Comparison of ENCODE assay signal across 16 cellular contexts in the genomic region with DNA sequence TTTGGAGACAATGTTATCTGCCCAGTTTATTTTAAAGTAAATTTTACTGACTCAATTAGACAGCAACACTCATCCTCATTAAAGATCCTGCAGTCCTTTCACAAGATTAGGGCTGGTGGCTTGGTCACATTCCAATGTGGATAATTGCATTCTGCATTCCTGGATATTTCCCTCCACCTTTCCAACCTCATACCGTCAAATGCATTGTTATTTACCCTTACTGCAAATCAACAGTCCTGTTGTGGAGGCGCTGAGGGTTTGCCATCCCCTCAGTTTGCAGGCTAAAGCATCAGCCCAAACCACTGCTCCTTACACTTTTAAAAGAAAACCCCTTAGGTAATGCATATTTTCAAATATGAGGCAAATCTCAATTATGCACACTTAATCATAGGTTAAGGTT. TPM values are rescaled to one million over a fixed set of nuclear protein-coding genes. Genes with fewer than 3 reads are reported as not detected.
A peak's percentile ranks its signal among the peaks of the same experiment; 100 is the strongest.
DNase-seq lines count a peak whose midpoint lies in the region; ATAC-seq and TF ChIP-seq lines count a peak whose summit lies in the region.
"Had no signal": no experiment of that assay in that cellular context is flagged by ENCODE, and none has a peak within 500 bp of the region (broad histone marks: within the 10 kb centered on the region; RNA-seq: fewer than 3 reads in every experiment).

No MANE protein-coding gene starts in this region.

- DNase-seq in AG10803 (ENCODE audit: low read depth) (peak; percentile 58), HAP-1 (ENCODE audit: low spot score in 2 of 2) (peak; percentile 55 to 61), iPS-NIHi11 (ENCODE audit: low spot score) (no peak)
- no peak for DNase-seq in activated CD8-positive, alpha-beta memory T cell treated with anti-CD3 and anti-CD28 coated beads, Interleukin-2, amount 50 U/mL, for 4 hours
- DNase-seq: esophagus squamous epithelium; GDM1; stimulated activated CD4-positive, alpha-beta T cell treated with anti-CD3 and anti-CD28 coated beads, Interleukin-4, amount 100 ng/mL, for 1 hour; WERI-Rb-1 had no signal

- H3K36me3 ChIP-seq in HAP-1 (replicated peaks): no peaks in the 10 kb centered on the region; the same call in 1 of the 2 replicates
- H3K36me3 ChIP-seq: prostate gland, WERI-Rb-1 had no signal

- no peak for TF ChIP-seq CTCF in AG10803 (conservative IDR thresholded peaks at IDR 0.05; ENCODE audit: low read length)
- TF ChIP-seq CTCF in brain (conservative IDR thresholded peaks at IDR 0.05): no peak
- no peak for TF ChIP-seq CTCF in nephron (IDR thresholded peaks at IDR 0.05; ENCODE audit: unreplicated experiment in 3 of 3)

- peaks cover 13% of the 10 kb centered on the region for H3K27me3 Mint-ChIP-seq in brain
- H3K27me3 Mint-ChIP-seq in nephron (ENCODE audit: low read depth): no peaks in the 10 kb centered on the region
- H3K27me3 Mint-ChIP-seq: activated naive CD8-positive, alpha-beta T cell; memory B cell had no signal

- no peaks in the 10 kb centered on the region for H3K9me3 ChIP-seq in HAP-1
- H3K9me3 ChIP-seq: esophagus squamous epithelium, prostate gland had no signal

- peaks cover 41% of the 10 kb centered on the region for H3K4me1 ChIP-seq in HAP-1
- H3K4me1 ChIP-seq: prostate gland had no signal

- peak overlapping the region; percentile 19 to 100 (median 41) for H3K4me3 Mint-ChIP-seq in brain
- no peak overlapping the region for H3K4me3 Mint-ChIP-seq in nephron
- H3K4me3 Mint-ChIP-seq: memory B cell had no signal

- H3K4me1 Mint-ChIP-seq in brain (peaks cover 56% of the 10 kb centered on the region), nephron (peaks cover 49% of the 10 kb centered on the region)

- H3K9me3 Mint-ChIP-seq in brain: peaks cover 0 to 3% (median 0%) of the 10 kb centered on the region in 5 experiments
- H3K9me3 Mint-ChIP-seq in nephron: no peaks in the 10 kb centered on the region
- H3K9me3 Mint-ChIP-seq: memory B cell; stimulated activated effector memory CD8-positive, alpha-beta T cell treated with anti-CD3 and anti-CD28 coated beads, Interleukin-12 subunit alpha, Interleukin-12 subunit beta, amount 100 ng/mL, for 72 hours had no signal

- ATAC-seq in HG03469 (IDR thresholded peaks at IDR 0.05; ENCODE audit: unreplicated experiment) (no peak), GM21528 (IDR thresholded peaks at IDR 0.05; ENCODE audit: low FRiP score, unreplicated experiment) (no peak)
- ATAC-seq: stimulated activated effector memory CD8-positive, alpha-beta T cell treated with anti-CD3 and anti-CD28 coated beads, Interleukin-12 subunit alpha, Interleukin-12 subunit beta, amount 100 ng/mL, for 72 hours had no signal

- H3K27ac Mint-ChIP-seq in brain (peak overlapping the region in 4 of 5 experiments; percentile 84 to 100 (median 94)), nephron (peak overlapping the region in 2 of 3 experiments; percentile 71 to 94)
- H3K27ac Mint-ChIP-seq: memory B cell had no signal

- H3K36me3 Mint-ChIP-seq in brain (peaks cover 37% of the 10 kb centered on the region), nephron (ENCODE audit: low read depth) (peaks cover 36% of the 10 kb centered on the region)
- H3K36me3 Mint-ChIP-seq: activated naive CD8-positive, alpha-beta T cell; memory B cell had no signal

- in situ Hi-C loops in HAP-1 (cut with MboI; ENCODE audit: low sequenced_read_pairs): no loop called here

- H3K27me3 ChIP-seq in HAP-1 (ENCODE audit: low read depth): no peaks in the 10 kb centered on the region
- H3K27me3 ChIP-seq: esophagus squamous epithelium had no signal

- no peak overlapping the region for H3K4me3 ChIP-seq in AG10803 (ENCODE audit: low read length)
- no peak overlapping the region for H3K4me3 ChIP-seq in HAP-1
- H3K4me3 ChIP-seq: prostate gland had no signal

RNA-seq across cellular contexts. Expression of a gene that starts 5.4 kb away (rescaled TPM):
- polyA plus RNA-seq in brain (ENCODE audit: insufficient read depth, low read depth, low replicate concordance): 55.7 TPM

Comparison
In these comparisons a context has a peak if more than half of its experiments do, and no peak if none do; other contexts are left out.
1. DNase-seq: peak in AG10803 (single experiment) and HAP-1 (2 of 2); none in activated CD8-positive, alpha-beta memory T cell treated with anti-CD3 and anti-CD28 coated beads, Interleukin-2, amount 50 U/mL, for 4 hours (single experiment) and iPS-NIHi11 (single experiment).
2. H3K4me3 Mint-ChIP-seq: peak in brain (5 of 5); none in nephron (0 of 3).